22 cellular contexts compared by ENCODE assay signal in the genomic region with DNA sequence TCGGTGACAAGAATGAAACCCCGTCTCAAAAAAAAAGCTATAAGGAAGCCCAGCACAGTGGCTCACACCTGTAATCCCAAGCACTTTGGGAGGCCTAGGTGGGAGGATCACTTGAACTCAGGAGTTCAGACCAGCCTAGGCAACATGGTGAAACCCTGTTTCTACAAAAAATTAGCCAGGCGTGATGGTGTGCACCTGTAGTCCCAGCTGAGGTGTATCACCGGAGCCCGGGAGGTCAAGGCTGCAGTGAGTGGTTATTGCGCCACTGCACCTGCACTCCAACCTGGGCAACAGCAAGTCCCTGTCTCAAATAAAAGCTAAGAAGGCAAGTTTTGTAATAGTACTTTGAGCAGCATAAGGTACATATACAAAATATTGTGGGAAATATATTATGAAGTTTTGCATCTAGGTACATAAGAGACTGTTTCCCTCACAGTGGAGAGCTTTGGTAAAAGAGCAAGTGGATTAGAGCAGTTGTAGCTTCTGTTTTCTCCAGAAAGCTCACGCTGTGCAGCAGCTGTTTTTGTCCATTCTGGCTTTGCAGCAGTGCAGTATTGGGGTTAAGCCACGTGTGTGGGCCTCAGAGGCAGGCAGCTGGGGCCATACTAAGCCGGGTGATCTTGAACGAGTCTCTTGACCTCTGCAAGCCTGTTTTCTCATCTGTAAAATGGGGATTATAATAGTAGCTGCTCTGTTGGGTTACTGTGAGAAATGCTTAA. TPM values are rescaled to one million over a fixed set of nuclear protein-coding genes. Genes with fewer than 3 reads are reported as not detected.
DNase-seq lines count a peak whose midpoint lies in the region; ATAC-seq and TF ChIP-seq lines count a peak whose summit lies in the region.
"Had no signal": no experiment of that assay in that cellular context is flagged by ENCODE, and none has a peak within 500 bp of the region (broad histone marks: within the 10 kb centered on the region; RNA-seq: fewer than 3 reads in every experiment).

No MANE protein-coding gene starts in this region.

- H3K9me3 Mint-ChIP-seq in osteocyte (ENCODE audit: unreplicated experiment): no peaks in the 10 kb centered on the region
- H3K9me3 Mint-ChIP-seq: activated CD4-positive, alpha-beta memory T cell treated with anti-CD3 and anti-CD28 coated beads for 36 hours; activated naive CD4-positive, alpha-beta T cell treated with anti-CD3 and anti-CD28 coated beads, Interleukin-2, amount 10 ng/mL, durations not matched to agents 7 days and 5 days; activated T-cell treated with anti-CD3 and anti-CD28 coated beads, Interleukin-2, amount 50 U/mL, for 24 hours; T-cell had no signal

- WGBS in sigmoid colon, 2 donors: 85 to 88% methylated on average over 10 of the region's 10 CpGs

- H3K79me2 ChIP-seq in Karpas-422 (ENCODE audit: low read length): peaks cover 100% of the 10 kb centered on the region

- no peak overlapping the region for H2AFZ ChIP-seq in Karpas-422 (ENCODE audit: low read length)

- H3K9ac ChIP-seq in Karpas-422 (ENCODE audit: low read length): no peak overlapping the region

- H3K4me1 ChIP-seq in Karpas-422 (ENCODE audit: low read length) (peaks cover 64% of the 10 kb centered on the region), sigmoid colon (peaks cover 0 to 14% (median 12%) of the 10 kb centered on the region in 4 donors)

- intact Hi-C loops in sigmoid colon (cut with DNase I): no loop called here

- TF ChIP-seq EP300 in sigmoid colon (IDR thresholded peaks at IDR 0.05): no peak

- H3K27me3 ChIP-seq in Karpas-422 (ENCODE audit: low read length) (no peaks in the 10 kb centered on the region), sigmoid colon (no peaks in the 10 kb centered on the region)
- H3K27me3 ChIP-seq: esophagus squamous epithelium, neutrophil, right atrium auricular region had no signal

- TF ChIP-seq POLR2A in sigmoid colon (IDR thresholded peaks at IDR 0.05): no peak

- no peaks in the 10 kb centered on the region for H3K9me3 ChIP-seq in Karpas-422 (ENCODE audit: low read length)
- no peaks in the 10 kb centered on the region for H3K9me3 ChIP-seq in sigmoid colon
- H3K9me3 ChIP-seq: esophagus squamous epithelium, neutrophil, right atrium auricular region, thoracic aorta had no signal

- H3K27ac ChIP-seq in Karpas-422 (ENCODE audit: low read length) (peak overlapping the region; percentile 65), sigmoid colon (no peak overlapping the region)
- H3K27ac ChIP-seq: esophagus squamous epithelium, neutrophil, right atrium auricular region, thoracic aorta had no signal

- peaks cover 64% of the 10 kb centered on the region for H3K4me1 Mint-ChIP-seq in osteocyte (ENCODE audit: unreplicated experiment)

- H3K4me3 Mint-ChIP-seq in osteocyte (ENCODE audit: unreplicated experiment): no peak overlapping the region
- H3K4me3 Mint-ChIP-seq: activated CD4-positive, alpha-beta memory T cell treated with anti-CD3 and anti-CD28 coated beads for 36 hours; activated naive CD4-positive, alpha-beta T cell treated with anti-CD3 and anti-CD28 coated beads, Interleukin-2, amount 10 ng/mL, durations not matched to agents 7 days and 5 days; activated T-cell treated with anti-CD3 and anti-CD28 coated beads, Interleukin-2, amount 50 U/mL, for 24 hours; T-cell had no signal

- H3K4me2 ChIP-seq in Karpas-422 (ENCODE audit: low read depth, low read length, poor library complexity, severe bottlenecking): peak overlapping the region; percentile 44

- H3K36me3 Mint-ChIP-seq in osteocyte (ENCODE audit: unreplicated experiment): peaks cover 7% of the 10 kb centered on the region
- H3K36me3 Mint-ChIP-seq: activated CD4-positive, alpha-beta memory T cell treated with anti-CD3 and anti-CD28 coated beads for 36 hours; activated naive CD4-positive, alpha-beta T cell treated with anti-CD3 and anti-CD28 coated beads, Interleukin-2, amount 10 ng/mL, durations not matched to agents 7 days and 5 days had no signal

- peak overlapping the region; percentile 64 for H3K27ac Mint-ChIP-seq in osteocyte (ENCODE audit: unreplicated experiment)
- H3K27ac Mint-ChIP-seq: activated CD4-positive, alpha-beta memory T cell treated with anti-CD3 and anti-CD28 coated beads for 36 hours; activated naive CD4-positive, alpha-beta T cell treated with anti-CD3 and anti-CD28 coated beads, Interleukin-2, amount 10 ng/mL, durations not matched to agents 7 days and 5 days; activated T-cell treated with anti-CD3 and anti-CD28 coated beads, Interleukin-2, amount 50 U/mL, for 24 hours; T-cell had no signal

- no peaks in the 10 kb centered on the region for H3K9me2 ChIP-seq in Karpas-422 (replicated peaks; ENCODE audit: insufficient read depth, low read length)

- H3K36me3 ChIP-seq in Karpas-422 (ENCODE audit: insufficient read depth, low read length) (peaks cover 3% of the 10 kb centered on the region; the same call in 1 of the 2 replicates), sigmoid colon (no peaks in the 10 kb centered on the region)
- H3K36me3 ChIP-seq: esophagus squamous epithelium, neutrophil, right atrium auricular region, thoracic aorta had no signal

- no peak for ATAC-seq in HG03432 (IDR thresholded peaks at IDR 0.05; ENCODE audit: unreplicated experiment)
- ATAC-seq: T-cell had no signal

- peak; percentile 58 for DNase-seq in Karpas-422
- DNase-seq in NCI-H82 (lab: John Stamatoyannopoulos, UW): peak; percentile 73
- DNase-seq in choroid plexus epithelial cell (ENCODE audit: low read depth): peak; percentile 61
- DNase-seq in osteocyte (ENCODE audit: extremely low spot score, unreplicated experiment): no peak
- no peak for DNase-seq in AG08395 (ENCODE audit: low spot score)
- DNase-seq in activated T-cell treated with anti-CD3 and anti-CD28 coated beads, Interleukin-2, amount 50 U/mL, for 48 hours: no peak
- no peak for DNase-seq in sigmoid colon
- DNase-seq: activated CD4-positive, alpha-beta memory T cell treated with anti-CD3 and anti-CD28 coated beads for 36 hours; activated naive CD4-positive, alpha-beta T cell treated with anti-CD3 and anti-CD28 coated beads, Interleukin-2, amount 10 ng/mL, durations not matched to agents 7 days and 5 days; activated T-cell treated with anti-CD3 and anti-CD28 coated beads, Interleukin-2, amount 50 U/mL, for 24 hours; aorta; effector memory CD4-positive, alpha-beta T cell; esophagus squamous epithelium; GOT3; NCI-H1417 treated with DMSO at 0.1 percent for 48 hours; NCI-H226; Right ventricle myocardium superior; T-cell had no signal

- H3K4me3 ChIP-seq in Karpas-422 (ENCODE audit: low read length) (no peak overlapping the region; the same call in 1 of the 2 replicates), choroid plexus epithelial cell (ENCODE audit: low read depth, low read length) (no peak overlapping the region), sigmoid colon (no peak overlapping the region)
- H3K4me3 ChIP-seq: esophagus squamous epithelium, right atrium auricular region, thoracic aorta had no signal

- TF ChIP-seq CTCF in choroid plexus epithelial cell (conservative IDR thresholded peaks at IDR 0.05; ENCODE audit: low read depth, low read length): no peak
- TF ChIP-seq CTCF in osteocyte (IDR thresholded peaks at IDR 0.05): no peak
- no peak for TF ChIP-seq CTCF in sigmoid colon (IDR thresholded peaks at IDR 0.05)

- H3K27me3 Mint-ChIP-seq in osteocyte (ENCODE audit: unreplicated experiment): no peaks in the 10 kb centered on the region
- H3K27me3 Mint-ChIP-seq: activated CD4-positive, alpha-beta memory T cell treated with anti-CD3 and anti-CD28 coated beads for 36 hours; activated naive CD4-positive, alpha-beta T cell treated with anti-CD3 and anti-CD28 coated beads, Interleukin-2, amount 10 ng/mL, durations not matched to agents 7 days and 5 days; activated T-cell treated with anti-CD3 and anti-CD28 coated beads, Interleukin-2, amount 50 U/mL, for 24 hours; T-cell had no signal

- 0 out of 2 replicates have a peak, but pooled peaks cover 5% of the 10 kb centered on the region for H4K20me1 ChIP-seq in Karpas-422 (ENCODE audit: insufficient read depth, low read depth, low read length)

RNA-seq across cellular contexts. Expression of gene ARHGAP35, which starts 35.4 kb away (rescaled TPM):
- total RNA-seq in Karpas-422 (2014; rRNA removed; shearing (Covaris generic); ENCODE audit: low replicate concordance): 19.7 and 30.4 TPM in 2 replicates
- total RNA-seq in osteocyte (107 and 113 TPM in 2 replicates), sigmoid colon (10 to 100 TPM; 33.9 to 55.7 (median 36.7) TPM)
- 10 to 100 TPM; 11.4 to 35.6 (median 20.3) TPM for polyA plus RNA-seq in sigmoid colon

RNA-seq across cellular contexts. Expression of gene AP2S1, which starts 45.6 kb away (rescaled TPM):
- 63.7 and 85.5 TPM in 2 replicates for total RNA-seq in Karpas-422 (2014; rRNA removed; shearing (Covaris generic); ENCODE audit: low replicate concordance)
- total RNA-seq in osteocyte (226 and 229 TPM in 2 replicates), sigmoid colon (10 to 100 TPM; 52.4 to 84.3 (median 73.0) TPM)
- polyA plus RNA-seq in sigmoid colon: 100 to 1,000 TPM; 139 to 167 (median 163) TPM

Comparison
In these comparisons a context has a peak if more than half of its experiments do, and no peak if none do; other contexts are left out.
1. DNase-seq: peak in Karpas-422 (single experiment), NCI-H82 (single experiment) and choroid plexus epithelial cell (single experiment); none in osteocyte (single experiment), AG08395 (single experiment), activated T-cell treated with anti-CD3 and anti-CD28 coated beads, Interleukin-2, amount 50 U/mL, for 48 hours (0 of 2) and sigmoid colon (single experiment).